In genomic region chr3:75285526-75285925, GRCh38 we compare ENCODE assay signal across 8 cellular contexts.
DNase-seq lines count a peak whose midpoint lies in the region; FAIRE-seq and TF ChIP-seq lines count a peak whose summit lies in the region.
"Not testable (repeated sequence)": the region's sequence is repeated elsewhere in the genome, so short reads cannot be mapped to it uniquely, and the experiment has no call there.

No MANE protein-coding gene starts in this region.

- H3K36me3 Mint-ChIP-seq in astrocyte (ENCODE audit: low read depth, unreplicated experiment) = not testable (repeated sequence)

- H4K20me1 ChIP-seq in astrocyte (ENCODE audit: insufficient read depth, low read length) = not testable (repeated sequence)

- POLR2A ChIA-PET in AG04449 (lab: Yijun Ruan, JAX) = not testable (repeated sequence)

- H3K27me3 Mint-ChIP-seq in astrocyte (ENCODE audit: low read depth, unreplicated experiment) = not testable (repeated sequence)

- not testable (repeated sequence) for H3K36me3 ChIP-seq in astrocyte (ENCODE audit: insufficient read depth, low read length)

- FAIRE-seq in astrocyte (lab: Jason Lieb, UNC) = peak; percentile 100

- not testable (repeated sequence) for H3K79me2 ChIP-seq in astrocyte (ENCODE audit: insufficient read depth, low read length)

- H3K4me3 Mint-ChIP-seq in astrocyte (ENCODE audit: unreplicated experiment) = not testable (repeated sequence)

- peak overlapping the region; percentile 54 for H3K27ac ChIP-seq in astrocyte (ENCODE audit: low read depth, low read length)

- peaks cover 33% of the 10 kb centered on the region for H3K4me1 Mint-ChIP-seq in astrocyte (ENCODE audit: low read depth, unreplicated experiment)

- peak overlapping the region; percentile 85 for H3K27ac Mint-ChIP-seq in astrocyte (ENCODE audit: unreplicated experiment)

- H3K4me3 ChIP-seq in AG04449 (ENCODE audit: low read depth, low read length); astrocyte (ENCODE audit: insufficient read depth, low read depth, low read length); fibroblast of mammary gland (ENCODE audit: control insufficient read depth, low read depth, low read length); retinal pigment epithelial cell (ENCODE audit: low read length): not testable (repeated sequence)

- peak overlapping the region; percentile 60 for H3K4me2 ChIP-seq in astrocyte (ENCODE audit: low read length)

- not testable (repeated sequence) for H3K4me1 ChIP-seq in astrocyte (ENCODE audit: insufficient read depth, low read length)

- H3K27me3 ChIP-seq in astrocyte (ENCODE audit: insufficient read depth, low read length) = not testable (repeated sequence)

- H3K9me3 Mint-ChIP-seq in astrocyte (ENCODE audit: unreplicated experiment) = not testable (repeated sequence)

- not testable (repeated sequence) for TF ChIP-seq CTCF in AG04449 (IDR thresholded peaks at IDR 0.05; ENCODE audit: insufficient read depth, low read length, missing control alignments); astrocyte (IDR thresholded peaks at IDR 0.05; ENCODE audit: insufficient read depth, low read depth, low read length); fibroblast of mammary gland (conservative IDR thresholded peaks at IDR 0.05; ENCODE audit: control insufficient read depth, insufficient read depth, low read depth, low read length); retinal pigment epithelial cell (conservative IDR thresholded peaks at IDR 0.05; ENCODE audit: low read depth, low read length)

- not testable (repeated sequence) for H3K9me3 ChIP-seq in astrocyte (ENCODE audit: insufficient read depth, low read depth, low read length)

- H2AFZ ChIP-seq in astrocyte (ENCODE audit: low read depth, low read length) = not testable (repeated sequence)

- DNase-seq in AG04449 (ENCODE audit: low read depth, low spot score) (peak; percentile 23), EH (ENCODE audit: low read depth) (peak; percentile 95), HK-2 (ENCODE audit: unreplicated experiment) (peak; percentile 5), OCI-M1 (lab: John Stamatoyannopoulos, UW) (peak; percentile 16), astrocyte (ENCODE audit: low read depth) (peak; percentile 89), fibroblast of mammary gland (ENCODE audit: low read depth) (peak; percentile 77), kidney glomerular epithelial cell (lab: John Stamatoyannopoulos, UW) (peak; percentile 55), retinal pigment epithelial cell (ENCODE audit: low read depth) (peak; percentile 8)

- H3K9ac ChIP-seq in astrocyte (ENCODE audit: low read length) = not testable (repeated sequence)

- CTCF ChIA-PET in AG04449 (lab: Yijun Ruan, JAX) = interaction anchor here (0.6 kb wide), 1 partner anchor 144 kb away, joined by 3 read pairs; no protein-coding TSS in a partner anchor

Comparison
In these comparisons a context has a peak if more than half of its experiments do, and no peak if none do; other contexts are left out.
1. DNase-seq: peak in every context shown above with its lines; median percentile 95 in EH; 89 in astrocyte; 77 in fibroblast of mammary gland; 55 in kidney glomerular epithelial cell; 23 in AG04449; 16 in OCI-M1; 8 in retinal pigment epithelial cell; 5 in HK-2.